ENCODE assay signal across 28 cellular contexts in the genomic region with DNA sequence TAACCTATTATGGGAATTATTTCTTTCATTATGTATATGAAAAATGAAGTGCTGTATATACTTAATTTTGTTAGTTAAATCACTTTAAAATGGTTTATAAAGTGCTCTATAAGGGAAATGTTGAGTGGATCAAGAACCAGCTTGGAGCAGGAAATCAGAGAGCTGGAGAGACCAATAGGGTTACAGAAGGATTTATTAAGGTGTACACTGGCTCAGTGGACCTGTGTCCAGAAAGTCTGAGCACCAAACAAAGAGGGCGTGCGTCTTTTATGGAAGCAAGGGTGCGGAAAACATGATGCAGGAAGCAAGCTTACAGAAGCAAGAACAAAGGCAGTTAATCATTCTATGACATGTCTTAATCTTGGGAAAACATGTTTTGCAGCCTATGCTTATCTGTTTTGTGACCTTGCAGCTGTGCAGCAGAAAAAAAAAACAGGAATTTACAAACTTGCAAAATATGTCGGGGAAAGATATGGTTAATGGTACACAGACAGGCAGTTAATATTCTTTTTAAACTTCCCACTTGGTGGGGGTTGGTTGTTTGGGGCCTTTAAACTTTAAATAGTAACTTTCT.
"Had no signal": no experiment of that assay in that cellular context is flagged by ENCODE, and none has a peak within 500 bp of the region (broad histone marks: within the 10 kb centered on the region; RNA-seq: fewer than 3 reads in every experiment).

No MANE protein-coding gene starts in this region.

- H3K27me3 ChIP-seq: left lung, pancreas, suprapubic skin, tibial artery, upper lobe of right lung had no signal

- H3K4me3 ChIP-seq: left lung, lower lobe of right lung, pancreas, prostate gland, skin epidermis, suprapubic skin, thoracic aorta, tibial artery, upper lobe of right lung had no signal

- H3K9me3 ChIP-seq: pancreas, prostate gland had no signal

- H3K36me3 ChIP-seq: left lung, lower lobe of right lung, pancreas, prostate gland, suprapubic skin, thoracic aorta, tibial artery, upper lobe of right lung had no signal

- DNase-seq: hypothalamus; immature natural killer cell; kidney; left colon; left lung; lower lobe of right lung; mammary epithelial cell; mesenchymal stem cell; naive thymus-derived CD8-positive, alpha-beta T cell; nucleus accumbens; pancreas; posterior cingulate gyrus; retina; right cardiac atrium; stimulated activated CD4-positive, alpha-beta T cell treated with anti-CD3 and anti-CD28 coated beads, Interleukin-12 subunit alpha, Interleukin-12 subunit beta, amount 100 ng/mL, for 4 hours; stimulated activated CD4-positive, alpha-beta T cell treated with anti-CD3 and anti-CD28 coated beads, Interleukin-15, amount 100 ng/mL, for 24 hours; stimulated activated CD4-positive, alpha-beta T cell treated with anti-CD3 and anti-CD28 coated beads, Interleukin-2, amount 100 ng/mL, for 24 hours; stimulated activated CD4-positive, alpha-beta T cell treated with anti-CD3 and anti-CD28 coated beads, Interleukin-4, amount 100 ng/mL, for 1 hour; stimulated activated naive CD4-positive, alpha-beta T cell; tibial artery; trophoblast cell; upper lobe of right lung had no signal

- H3K27ac ChIP-seq: left lung, lower lobe of right lung, pancreas, prostate gland, skin epidermis, suprapubic skin, thoracic aorta, tibial artery, upper lobe of right lung had no signal

- ATAC-seq: left colon; left lung; lower lobe of right lung; naive thymus-derived CD8-positive, alpha-beta T cell; pancreas; right cardiac atrium; sciatic nerve; stimulated activated effector memory CD8-positive, alpha-beta T cell treated with anti-CD3 and anti-CD28 coated beads, Interleukin-12 subunit alpha, Interleukin-12 subunit beta, amount 100 ng/mL, for 72 hours; upper lobe of right lung had no signal

- H3K4me1 ChIP-seq: left lung, lower lobe of right lung, pancreas, prostate gland, suprapubic skin, tibial artery, upper lobe of right lung had no signal
